In genomic region chr9:86948153-86948929, GRCh38 we compare ENCODE assay signal across 1 cellular context.
TF ChIP-seq lines count a peak whose summit lies in the region.

No MANE protein-coding gene starts in this region.

TF ChIP-seq in SK-N-SH, 30 proteins besides CTCF, POLR2A, EP300 and RAD21 (continued from another document):
- TF ChIP-seq ZBTB33 (IDR thresholded peaks at IDR 0.05; ENCODE audit: borderline replicate concordance, low read depth): no peak
- TF ChIP-seq USF1 (IDR thresholded peaks at IDR 0.05; ENCODE audit: borderline replicate concordance, low read depth): no peak
- TF ChIP-seq IRF3 (IDR thresholded peaks at IDR 0.05; ENCODE audit: low read depth, low read length): no peak
- TF ChIP-seq TCF12 (IDR thresholded peaks at IDR 0.05): peak; percentile 62
- no peak for TF ChIP-seq EZH2phosphoT487 (IDR thresholded peaks at IDR 0.05; ENCODE audit: borderline replicate concordance, low read depth)
- no peak for TF ChIP-seq FOXM1 (IDR thresholded peaks at IDR 0.05; ENCODE audit: low read depth)
- TF ChIP-seq RXRA (IDR thresholded peaks at IDR 0.05; ENCODE audit: borderline replicate concordance, low read depth): no peak
- peak; percentile 91; the same call in 1 of the 2 replicates for TF ChIP-seq SIN3A (IDR thresholded peaks at IDR 0.05; ENCODE audit: borderline replicate concordance, low read depth, low read length)
- TF ChIP-seq MEF2A (IDR thresholded peaks at IDR 0.05; ENCODE audit: borderline replicate concordance, low read depth): no peak
- 0 out of 2 replicates have a peak, but pooled peaks have one; percentile 26 for TF ChIP-seq REST (IDR thresholded peaks at IDR 0.05; ENCODE audit: low read depth, low read length)
- no peak for TF ChIP-seq ELF1 (IDR thresholded peaks at IDR 0.05)
- 0 out of 2 replicates have a peak, but pooled peaks have one; percentile 14 for TF ChIP-seq FOXJ3 (CRISPR knock-in tag; IDR thresholded peaks at IDR 0.05)
